In genomic region chr1:179824265-179824664, GRCh38 we compare ENCODE assay signal across 1 cellular context.
TF ChIP-seq lines count a peak whose summit lies in the region.

No MANE protein-coding gene starts in this region.

TF ChIP-seq in SK-N-SH, 30 proteins besides CTCF, POLR2A, EP300 and RAD21:
- TF ChIP-seq MEF2A (IDR thresholded peaks at IDR 0.05; ENCODE audit: borderline replicate concordance, low read depth) (no peak), YY1 (IDR thresholded peaks at IDR 0.05; ENCODE audit: low read depth) (no peak), GATA2 (CRISPR knock-in tag; IDR thresholded peaks at IDR 0.05) (no peak), SMC3 (IDR thresholded peaks at IDR 0.05; ENCODE audit: low read depth, low read length) (no peak), SIN3A (IDR thresholded peaks at IDR 0.05; ENCODE audit: borderline replicate concordance, low read depth, low read length) (no peak), RCOR1 (IDR thresholded peaks at IDR 0.05; ENCODE audit: low read length) (no peak), USF2 (IDR thresholded peaks at IDR 0.05; ENCODE audit: borderline replicate concordance, low read depth, low read length) (no peak), GABPA (IDR thresholded peaks at IDR 0.05; ENCODE audit: low read depth) (no peak)
- TF ChIP-seq, protein P1, sequence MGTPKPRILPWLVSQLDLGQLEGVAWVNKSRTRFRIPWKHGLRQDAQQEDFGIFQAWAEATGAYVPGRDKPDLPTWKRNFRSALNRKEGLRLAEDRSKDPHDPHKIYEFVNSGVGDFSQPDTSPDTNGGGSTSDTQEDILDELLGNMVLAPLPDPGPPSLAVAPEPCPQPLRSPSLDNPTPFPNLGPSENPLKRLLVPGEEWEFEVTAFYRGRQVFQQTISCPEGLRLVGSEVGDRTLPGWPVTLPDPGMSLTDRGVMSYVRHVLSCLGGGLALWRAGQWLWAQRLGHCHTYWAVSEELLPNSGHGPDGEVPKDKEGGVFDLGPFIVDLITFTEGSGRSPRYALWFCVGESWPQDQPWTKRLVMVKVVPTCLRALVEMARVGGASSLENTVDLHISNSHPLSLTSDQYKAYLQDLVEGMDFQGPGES (IDR thresholded peaks at IDR 0.05; ENCODE audit: low read depth, low read length), result no peak
